ENCODE assay signal across 21 cellular contexts in genomic region chrX:18898517-18898916, GRCh38.
"Had no signal": no experiment of that assay in that cellular context is flagged by ENCODE, and none has a peak within 500 bp of the region (broad histone marks: within the 10 kb centered on the region; RNA-seq: fewer than 3 reads in every experiment).

No MANE protein-coding gene starts in this region.

- H3K27ac ChIP-seq: body of pancreas, left ventricle myocardium inferior, prostate gland, right atrium auricular region, tibial nerve, uterus had no signal

- H3K4me1 ChIP-seq: body of pancreas, prostate gland, uterus had no signal

- H3K4me3 ChIP-seq: body of pancreas, left ventricle myocardium inferior, prostate gland, right atrium auricular region, tibial nerve, uterus had no signal

- H3K36me3 Mint-ChIP-seq: immature natural killer cell, natural killer cell had no signal

- H3K27me3 Mint-ChIP-seq: activated CD4-positive, alpha-beta memory T cell treated with anti-CD3 and anti-CD28 coated beads, Interleukin-2, amount 10 ng/mL, durations not matched to agents 7 days and 5 days; activated CD4-positive, alpha-beta T cell treated with anti-CD3 and anti-CD28 coated beads, Interleukin-2, amount 10 ng/mL, durations not matched to agents 24 days and 14 days; activated naive CD4-positive, alpha-beta T cell treated with anti-CD3 and anti-CD28 coated beads, Interleukin-2, amount 10 ng/mL, durations not matched to agents 7 days and 5 days had no signal

- H3K9me3 ChIP-seq: body of pancreas, left ventricle myocardium inferior, prostate gland, right atrium auricular region, tibial nerve, uterus had no signal

- H3K4me1 Mint-ChIP-seq: activated CD4-positive, alpha-beta memory T cell treated with anti-CD3 and anti-CD28 coated beads, Interleukin-2, amount 10 ng/mL, durations not matched to agents 7 days and 5 days; activated CD4-positive, alpha-beta T cell treated with anti-CD3 and anti-CD28 coated beads, Interleukin-2, amount 10 ng/mL, durations not matched to agents 24 days and 14 days; immature natural killer cell; natural killer cell had no signal

- H3K9me3 Mint-ChIP-seq: activated CD4-positive, alpha-beta memory T cell treated with anti-CD3 and anti-CD28 coated beads, Interleukin-2, amount 10 ng/mL, durations not matched to agents 7 days and 5 days; activated CD4-positive, alpha-beta T cell treated with anti-CD3 and anti-CD28 coated beads, Interleukin-2, amount 10 ng/mL, durations not matched to agents 24 days and 14 days; activated naive CD4-positive, alpha-beta T cell treated with anti-CD3 and anti-CD28 coated beads, Interleukin-2, amount 10 ng/mL, durations not matched to agents 7 days and 5 days; activated T-cell treated with anti-CD3 and anti-CD28 coated beads, Interleukin-2, amount 50 U/mL, for 72 hours; natural killer cell had no signal

- H3K27ac Mint-ChIP-seq: activated CD4-positive, alpha-beta memory T cell treated with anti-CD3 and anti-CD28 coated beads, Interleukin-2, amount 10 ng/mL, durations not matched to agents 7 days and 5 days; activated CD4-positive, alpha-beta T cell treated with anti-CD3 and anti-CD28 coated beads, Interleukin-2, amount 10 ng/mL, durations not matched to agents 24 days and 14 days; activated naive CD4-positive, alpha-beta T cell treated with anti-CD3 and anti-CD28 coated beads, Interleukin-2, amount 10 ng/mL, durations not matched to agents 7 days and 5 days; immature natural killer cell; mesothelial cell of epicardium; natural killer cell had no signal

- H3K4me3 Mint-ChIP-seq: activated CD4-positive, alpha-beta memory T cell treated with anti-CD3 and anti-CD28 coated beads, Interleukin-2, amount 10 ng/mL, durations not matched to agents 7 days and 5 days; activated CD4-positive, alpha-beta T cell treated with anti-CD3 and anti-CD28 coated beads, Interleukin-2, amount 10 ng/mL, durations not matched to agents 24 days and 14 days; activated naive CD4-positive, alpha-beta T cell treated with anti-CD3 and anti-CD28 coated beads, Interleukin-2, amount 10 ng/mL, durations not matched to agents 7 days and 5 days; activated T-cell treated with anti-CD3 and anti-CD28 coated beads, Interleukin-2, amount 50 U/mL, for 72 hours; immature natural killer cell; mesothelial cell of epicardium; natural killer cell had no signal

- DNase-seq: activated CD4-positive, alpha-beta memory T cell treated with anti-CD3 and anti-CD28 coated beads, Interleukin-2, amount 10 ng/mL, durations not matched to agents 7 days and 5 days; activated CD4-positive, alpha-beta T cell treated with anti-CD3 and anti-CD28 coated beads, Interleukin-2, amount 10 ng/mL, durations not matched to agents 24 days and 14 days; activated effector memory CD4-positive, alpha-beta T cell treated with anti-CD3 and anti-CD28 coated beads, Interleukin-2, amount 50 U/mL, for 16 hours; activated naive CD4-positive, alpha-beta T cell treated with anti-CD3 and anti-CD28 coated beads, Interleukin-2, amount 10 ng/mL, durations not matched to agents 7 days and 5 days; activated T-cell treated with anti-CD3 and anti-CD28 coated beads, Interleukin-2, amount 50 U/mL, for 72 hours; body of pancreas; dermis blood vessel endothelial cell; effector CD8-positive, alpha-beta T cell; erythroblast; foreskin melanocyte; immature natural killer cell; left ventricle myocardium inferior; natural killer cell; stimulated activated CD4-positive, alpha-beta T cell treated with anti-CD3 and anti-CD28 coated beads, Interleukin-12 subunit alpha, Interleukin-12 subunit beta, amount 100 ng/mL, for 4 hours; stimulated activated CD4-positive, alpha-beta T cell treated with anti-CD3 and anti-CD28 coated beads, Interleukin-4, amount 100 ng/mL, for 4 hours; stimulated activated naive CD8-positive, alpha-beta T cell treated with anti-CD3 and anti-CD28 coated beads, Interleukin-15, Interleukin-2, amounts not matched to agents 100 U/mL and 50 U/mL, for 24 hours; uterus had no signal

- H3K27me3 ChIP-seq: body of pancreas, right atrium auricular region, tibial nerve, uterus had no signal

- H3K36me3 ChIP-seq: prostate gland, uterus had no signal
